Comparison of ENCODE assay signal across 18 cellular contexts in the genomic region with DNA sequence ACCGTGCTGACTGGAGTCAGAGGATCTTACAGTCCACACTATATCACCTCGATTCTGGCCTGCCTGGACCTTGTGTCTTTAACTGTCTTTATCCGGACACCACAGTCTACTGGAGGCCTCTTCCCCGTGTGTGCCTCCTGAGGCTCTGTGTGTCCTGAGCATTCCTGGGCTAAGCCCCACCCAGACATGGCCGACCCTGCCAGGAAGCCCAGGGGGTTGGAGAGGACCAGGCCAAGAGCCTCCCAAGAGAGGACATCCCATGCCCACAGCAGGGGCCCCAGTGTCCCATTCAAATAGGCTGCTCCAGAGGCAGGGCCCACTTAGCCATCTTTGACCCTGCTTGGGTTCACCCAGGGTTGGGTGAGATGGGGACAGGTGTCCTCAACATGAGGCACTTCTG.
A peak's percentile ranks its signal among the peaks of the same experiment; 100 is the strongest.
DNase-seq lines count a peak whose midpoint lies in the region; ATAC-seq and TF ChIP-seq lines count a peak whose summit lies in the region.
"Had no signal": no experiment of that assay in that cellular context is flagged by ENCODE, and none has a peak within 500 bp of the region (broad histone marks: within the 10 kb centered on the region; RNA-seq: fewer than 3 reads in every experiment).

No MANE protein-coding gene starts in this region.

- H2BK15ac ChIP-seq in neuronal stem cell (ENCODE audit: low read length), result no peak overlapping the region

- H4K8ac ChIP-seq in neuronal stem cell (ENCODE audit: low read depth, low read length), result no peak overlapping the region

- H3K9ac ChIP-seq in neuronal stem cell (ENCODE audit: low read depth, low read length, poor library complexity), result no peak overlapping the region

- no peak overlapping the region for H2BK120ac ChIP-seq in neuronal stem cell (ENCODE audit: low read depth, low read length)

- H3K4me1 ChIP-seq in right cardiac atrium (ENCODE audit: control insufficient read depth, insufficient read depth, low read length) (no peaks in the 10 kb centered on the region), neuronal stem cell (ENCODE audit: control insufficient read depth in 2 of 2, insufficient read depth in 1 of 2, low read depth in 1 of 2, low read length in 2 of 2) (no peaks in the 10 kb centered on the region), testis (no peaks in the 10 kb centered on the region), thyroid gland (peaks cover 0 to 3% of the 10 kb centered on the region in 2 donors)
- H3K4me1 ChIP-seq: Caco-2 had no signal

- no peaks in the 10 kb centered on the region for H3K79me1 ChIP-seq in neuronal stem cell (ENCODE audit: low read depth, low read length)

- no peak overlapping the region for H3K23ac ChIP-seq in neuronal stem cell (ENCODE audit: low read depth, low read length, poor library complexity)

- peak overlapping the region; percentile 37 for H2AFZ ChIP-seq in neuronal stem cell (ENCODE audit: low read length)

- H3K4ac ChIP-seq in neuronal stem cell (ENCODE audit: low read length), result no peak overlapping the region

- no peak overlapping the region for H3K4me3 ChIP-seq in right cardiac atrium (ENCODE audit: low read length)
- H3K4me3 ChIP-seq in coronary artery, result no peak overlapping the region
- no peak overlapping the region for H3K4me3 ChIP-seq in neuronal stem cell (ENCODE audit: low read length in 2 of 2)
- no peak overlapping the region for H3K4me3 ChIP-seq in testis
- no peak overlapping the region for H3K4me3 ChIP-seq in thyroid gland (replicated peaks in 1 of 3)

- no peak overlapping the region for H4K91ac ChIP-seq in neuronal stem cell (ENCODE audit: low read depth, low read length, poor library complexity)

- H3K27ac ChIP-seq in right cardiac atrium (ENCODE audit: low read length) (no peak overlapping the region), coronary artery (no peak overlapping the region), neuronal stem cell (replicated peaks; ENCODE audit: low read length) (no peak overlapping the region), testis (no peak overlapping the region), thyroid gland (no peak overlapping the region)

- no peak for TF ChIP-seq POLR2A in testis (IDR thresholded peaks at IDR 0.05)
- TF ChIP-seq POLR2A in thyroid gland (IDR thresholded peaks at IDR 0.05), result no peak

- H2BK5ac ChIP-seq in neuronal stem cell (ENCODE audit: low read length), result no peak overlapping the region

- no peak overlapping the region for H2BK12ac ChIP-seq in neuronal stem cell (ENCODE audit: low read length)

- WGBS in right cardiac atrium, result 72% methylated on average over 5 of the region's 5 CpGs
- no CpG with 5 or more reads among the region's 5 CpGs for WGBS in neuronal stem cell (ENCODE audit: extremely low coverage in 2 of 2, insufficient read length in 2 of 2, insufficient replicate concordance in 1 of 2), 2 donors
- WGBS in testis, 2 donors, result 85 to 89% methylated on average over 3 to 5 of the region's 5 CpGs
- WGBS in thyroid gland, 2 donors, result 70 to 75% methylated on average over 4 to 5 of the region's 5 CpGs

- H3K18ac ChIP-seq in neuronal stem cell (ENCODE audit: low read length), result no peak overlapping the region

- H2AK5ac ChIP-seq in neuronal stem cell (ENCODE audit: low read depth, low read length), result no peak overlapping the region

- H3K27me3 ChIP-seq in right cardiac atrium (ENCODE audit: control insufficient read depth, insufficient read depth), result no peaks in the 10 kb centered on the region
- H3K27me3 ChIP-seq in neuronal stem cell (ENCODE audit: control insufficient read depth in 3 of 3, insufficient read depth in 3 of 3, low read depth in 1 of 3, low read length in 3 of 3), result peaks cover 0 to 6% (median 0%) of the 10 kb centered on the region in 3 experiments
- no peaks in the 10 kb centered on the region for H3K27me3 ChIP-seq in testis
- H3K27me3 ChIP-seq in thyroid gland, result no peaks in the 10 kb centered on the region

- no peaks in the 10 kb centered on the region for H3K36me3 ChIP-seq in neuronal stem cell (replicated peaks in 1 of 2; ENCODE audit: control insufficient read depth in 2 of 2, insufficient read depth in 2 of 2, low read length in 2 of 2)
- H3K36me3 ChIP-seq in testis (ENCODE audit: low read depth, missing control alignments), result no peaks in the 10 kb centered on the region
- H3K36me3 ChIP-seq in thyroid gland, result no peaks in the 10 kb centered on the region

- no peak overlapping the region for H3K14ac ChIP-seq in neuronal stem cell (ENCODE audit: low read length)

- no peak overlapping the region for H3K4me2 ChIP-seq in neuronal stem cell (ENCODE audit: insufficient read depth, low read length, poor library complexity, severe bottlenecking)

- intact Hi-C loops in cardiac septum (cut with DNase I), result no loop called here
- intact Hi-C loops in right cardiac atrium (cut with DNase I), result no loop called here
- intact Hi-C loops in testis (cut with DNase I; ENCODE audit: low total_unique reads), result no loop called here
- intact Hi-C loops in thyroid gland (cut with DNase I), result no loop called here

- TF ChIP-seq CTCF in coronary artery (IDR thresholded peaks at IDR 0.05), result no peak
- no peak for TF ChIP-seq CTCF in testis (IDR thresholded peaks at IDR 0.05)
- TF ChIP-seq CTCF in thyroid gland (IDR thresholded peaks at IDR 0.05), result no peak

- H3K9me3 ChIP-seq in right cardiac atrium (ENCODE audit: control insufficient read depth, low read length) (no peaks in the 10 kb centered on the region), neuronal stem cell (replicated peaks in 1 of 2; ENCODE audit: control insufficient read depth in 2 of 2, insufficient read depth in 1 of 2, low read depth in 1 of 2, low read length in 2 of 2) (peaks cover 8 to 9% of the 10 kb centered on the region in 2 donors), testis (no peaks in the 10 kb centered on the region), thyroid gland (no peaks in the 10 kb centered on the region)

- ATAC-seq in right cardiac atrium, result no peak
- no peak for ATAC-seq in HG03460 (IDR thresholded peaks at IDR 0.05; ENCODE audit: unreplicated experiment)
- ATAC-seq: HepG2 had no signal

- peak; percentile 47 for DNase-seq in cardiac septum (ENCODE audit: low spot score)
- no peak for DNase-seq in right cardiac atrium
- DNase-seq in coronary artery (ENCODE audit: low spot score), result peak; percentile 64
- no peak for DNase-seq in neuronal stem cell (ENCODE audit: low spot score)
- peak; percentile 10 for DNase-seq in testis
- DNase-seq in thyroid gland, result no peak
- no peak for DNase-seq in NCI-H82 (lab: John Stamatoyannopoulos, UW)
- DNase-seq: Caco-2; CD4-positive, CD25-positive, alpha-beta regulatory T cell; DMS53; GOT3; KG1; NCI-H187; NCI-H2107; NCI-H510A treated with DMSO at 0.1 percent for 48 hours; SIG-M5 had no signal

Comparison
In these comparisons a context has a peak if more than half of its experiments do, and no peak if none do; other contexts are left out.
1. DNase-seq: peak in cardiac septum (single experiment), coronary artery (single experiment) and testis (single experiment); none in right cardiac atrium (0 of 3), neuronal stem cell (single experiment), thyroid gland (0 of 2) and NCI-H82 (single experiment).